12 cellular contexts compared by ENCODE assay signal in genomic region chr1:161172776-161173376, GRCh38. TPM values are rescaled to one million over a fixed set of nuclear protein-coding genes. Genes with fewer than 3 reads are reported as not detected.
DNase-seq lines count a peak whose midpoint lies in the region; FAIRE-seq and TF ChIP-seq lines count a peak whose summit lies in the region.
"Had no signal": no experiment of that assay in that cellular context is flagged by ENCODE, and none has a peak within 500 bp of the region (broad histone marks: within the 10 kb centered on the region; RNA-seq: fewer than 3 reads in every experiment).

No MANE protein-coding gene starts in this region.

- H3K36me3 ChIP-seq in kidney (ENCODE audit: control insufficient read depth in 1 of 2, insufficient read depth in 2 of 2, low read length in 2 of 2), result peaks cover 20 to 62% of the 10 kb centered on the region in 2 donors
- H3K36me3 ChIP-seq in suprapubic skin, result peaks cover 67% of the 10 kb centered on the region
- H3K36me3 ChIP-seq in colonic mucosa, result peaks cover 19% of the 10 kb centered on the region

- H3K4me1 ChIP-seq in kidney (ENCODE audit: control insufficient read depth in 1 of 2, insufficient read depth in 1 of 2, low read depth in 1 of 2, low read length in 2 of 2) (peaks cover 12 to 20% of the 10 kb centered on the region in 2 donors), suprapubic skin (peaks cover 48% of the 10 kb centered on the region), colonic mucosa (peaks cover 4% of the 10 kb centered on the region)

- H3K9me3 ChIP-seq in kidney (ENCODE audit: control insufficient read depth in 1 of 2, low read length in 2 of 2) (no peaks in the 10 kb centered on the region), suprapubic skin (no peaks in the 10 kb centered on the region), colonic mucosa (no peaks in the 10 kb centered on the region)
- H3K9me3 ChIP-seq: BLaER1 had no signal

- WGBS in suprapubic skin, result 45% methylated on average over 4 of the region's 4 CpGs

- H3K36me3 Mint-ChIP-seq in activated T-cell treated with anti-CD3 and anti-CD28 coated beads, Interleukin-2, amount 50 U/mL, for 24 hours (ENCODE audit: low read depth), result peaks cover 90% of the 10 kb centered on the region

- H3K9ac ChIP-seq in kidney (ENCODE audit: low read length in 2 of 2), result peak overlapping the region; percentile 36 to 39
- H3K9ac ChIP-seq in colonic mucosa (ENCODE audit: low read depth in 2 of 2, low read length in 2 of 2), result no peak overlapping the region
- H3K9ac ChIP-seq: BLaER1 had no signal

- no peak for DNase-seq in activated T-cell treated with anti-CD3 and anti-CD28 coated beads, Interleukin-2, amount 50 U/mL, for 24 hours
- DNase-seq in activated T-cell treated with anti-CD3 and anti-CD28 coated beads for 4 hours (no peak), amniotic epithelial cell (ENCODE audit: low read depth) (peak; percentile 89), kidney (peak; percentile 79), suprapubic skin (ENCODE audit: low spot score in 2 of 2) (no peak), H4 (ENCODE audit: low spot score) (no peak), colonic mucosa (no peak), D721Med (ENCODE audit: insufficient read length, low spot score) (no peak)
- DNase-seq: activated CD4-positive, alpha-beta T cell treated with anti-CD3 and anti-CD28 coated beads for 48 hours; GOT3; NCI-H1694 treated with DMSO at 0.1 percent for 48 hours had no signal

- H3K27ac ChIP-seq in kidney (ENCODE audit: low read depth in 2 of 2, low read length in 2 of 2) (peak overlapping the region; percentile 45 to 74), suprapubic skin (peak overlapping the region; percentile 54), colonic mucosa (no peak overlapping the region)
- H3K27ac ChIP-seq: BLaER1 had no signal

- TF ChIP-seq CTCF in kidney (IDR thresholded peaks at IDR 0.05; ENCODE audit: borderline replicate concordance, extremely low read depth, insufficient read depth) (no peak), suprapubic skin (IDR thresholded peaks at IDR 0.05) (no peak), colonic mucosa (IDR thresholded peaks at IDR 0.05) (no peak), D721Med (IDR thresholded peaks at IDR 0.05; ENCODE audit: insufficient read depth, missing control alignments) (no peak)

- no peaks in the 10 kb centered on the region for H3K9me3 Mint-ChIP-seq in activated T-cell treated with anti-CD3 and anti-CD28 coated beads, Interleukin-2, amount 50 U/mL, for 24 hours

- no peak for TF ChIP-seq EP300 in suprapubic skin (IDR thresholded peaks at IDR 0.05)

- FAIRE-seq in kidney (lab: Jason Lieb, UNC) (no peak), D721Med (lab: Jason Lieb, UNC) (no peak)

- no peaks in the 10 kb centered on the region for H3K27me3 ChIP-seq in suprapubic skin
- H3K27me3 ChIP-seq in colonic mucosa, result no peaks in the 10 kb centered on the region
- H3K27me3 ChIP-seq: BLaER1 had no signal

- intact Hi-C loops in kidney (cut with DNase I), result no loop called here
- intact Hi-C loops in colonic mucosa (cut with DNase I), result no loop called here

- H3K4me1 Mint-ChIP-seq in activated T-cell treated with anti-CD3 and anti-CD28 coated beads, Interleukin-2, amount 50 U/mL, for 24 hours (ENCODE audit: low read depth), result peaks cover 52% of the 10 kb centered on the region

- H3K4me3 ChIP-seq in kidney (ENCODE audit: low read length in 2 of 2), result no peak overlapping the region
- H3K4me3 ChIP-seq in suprapubic skin, result no peak overlapping the region
- H3K4me3 ChIP-seq in colonic mucosa, result no peak overlapping the region
- H3K4me3 ChIP-seq: BLaER1 had no signal

- peak overlapping the region; percentile 71 for H3K27ac Mint-ChIP-seq in activated T-cell treated with anti-CD3 and anti-CD28 coated beads, Interleukin-2, amount 50 U/mL, for 24 hours

- H3K27me3 Mint-ChIP-seq in activated T-cell treated with anti-CD3 and anti-CD28 coated beads, Interleukin-2, amount 50 U/mL, for 24 hours, result no peaks in the 10 kb centered on the region

- H3K4me3 Mint-ChIP-seq in activated T-cell treated with anti-CD3 and anti-CD28 coated beads, Interleukin-2, amount 50 U/mL, for 24 hours, result no peak overlapping the region

- no peak for TF ChIP-seq POLR2A in suprapubic skin (IDR thresholded peaks at IDR 0.05)

RNA-seq across cellular contexts. Expression of gene B4GALT3, which starts 4.4 kb away (rescaled TPM):
- total RNA-seq in kidney (22.9 TPM), suprapubic skin (10 to 100 TPM; 26.9 to 36.6 (median 30.0) TPM), colonic mucosa (10 to 100 TPM; 30.3 to 34.8 TPM)
- polyA plus RNA-seq in kidney (ENCODE audit: insufficient read depth, low read depth, low replicate concordance), result 33.5 TPM
- total RNA-seq in H4 (2014; rRNA removed; shearing (Covaris generic)), result 28.0 and 38.0 TPM in 2 replicates

RNA-seq across cellular contexts. Expression of gene PPOX, which starts 6.7 kb away (rescaled TPM):
- total RNA-seq in kidney (23.6 TPM), suprapubic skin (10 to 100 TPM; 22.2 to 75.2 (median 37.2) TPM), colonic mucosa (10 to 100 TPM; 13.4 to 14.3 TPM)
- polyA plus RNA-seq in kidney (ENCODE audit: insufficient read depth, low read depth, low replicate concordance), result 29.4 TPM
- total RNA-seq in H4 (2014; rRNA removed; shearing (Covaris generic)), result 9.2 and 13.9 TPM in 2 replicates

RNA-seq across cellular contexts. Expression of gene USP21, which starts 13.6 kb away (rescaled TPM):
- total RNA-seq in kidney (26.3 TPM), suprapubic skin (10 to 100 TPM; 18.7 to 37.0 (median 28.8) TPM), colonic mucosa (10 to 100 TPM; 20.8 to 29.0 TPM)
- 27.7 TPM for polyA plus RNA-seq in kidney (ENCODE audit: insufficient read depth, low read depth, low replicate concordance)
- total RNA-seq in H4 (2014; rRNA removed; shearing (Covaris generic)), result 5.8 and 6.9 TPM in 2 replicates

RNA-seq across cellular contexts. Expression of gene UFC1, which starts 19.1 kb away (rescaled TPM):
- 96.9 TPM for total RNA-seq in kidney
- polyA plus RNA-seq in kidney (ENCODE audit: insufficient read depth, low read depth, low replicate concordance), result 175 TPM
- 10 to 100 TPM; 44.2 to 98.8 (median 80.2) TPM for total RNA-seq in suprapubic skin
- total RNA-seq in H4 (2014; rRNA removed; shearing (Covaris generic)), result 140 and 161 TPM in 2 replicates
- 100 to 1,000 TPM in 1 of 2 donors, 10 to 100 TPM in 1; 94.2 to 111 TPM for total RNA-seq in colonic mucosa

RNA-seq across cellular contexts. Expression of gene ADAMTS4, which starts 26.0 kb away (rescaled TPM):
- total RNA-seq in kidney (14.0 TPM), suprapubic skin (1 to 10 TPM in 3 of 4 donors, under 1 TPM in 1; 0.93 to 9.9 (median 6.3) TPM), colonic mucosa (10 to 100 TPM in 1 of 2 donors, under 1 TPM in 1; 0.57 to 14.0 TPM)
- 0.26 TPM for polyA plus RNA-seq in kidney (ENCODE audit: insufficient read depth, low read depth, low replicate concordance)
- total RNA-seq in H4 (2014; rRNA removed; shearing (Covaris generic)), result not detected in 2 replicates

Comparison
In these comparisons a context has a peak if more than half of its experiments do, and no peak if none do; other contexts are left out.
1. DNase-seq: peak in amniotic epithelial cell (single experiment) and kidney (single experiment); none in activated T-cell treated with anti-CD3 and anti-CD28 coated beads, Interleukin-2, amount 50 U/mL, for 24 hours (single experiment), activated T-cell treated with anti-CD3 and anti-CD28 coated beads for 4 hours (single experiment), suprapubic skin (0 of 2), H4 (single experiment), colonic mucosa (single experiment) and D721Med (single experiment).
2. H3K9ac ChIP-seq: peak in kidney (2 of 2); none in colonic mucosa (0 of 2).